11 cellular contexts compared by ENCODE assay signal in genomic region chr2:85924522-85924921, GRCh38. TPM values are rescaled to one million over a fixed set of nuclear protein-coding genes. Genes with fewer than 3 reads are reported as not detected.
DNase-seq lines count a peak whose midpoint lies in the region; ATAC-seq and TF ChIP-seq lines count a peak whose summit lies in the region.
"Had no signal": no experiment of that assay in that cellular context is flagged by ENCODE, and none has a peak within 500 bp of the region (broad histone marks: within the 10 kb centered on the region; RNA-seq: fewer than 3 reads in every experiment).

No MANE protein-coding gene starts in this region.

- peaks cover under 1% of the 10 kb centered on the region for H3K36me3 Mint-ChIP-seq in activated CD8-positive, alpha-beta T cell treated with anti-CD3 and anti-CD28 coated beads, Interleukin-2, amount 10 ng/mL, durations not matched to agents 7 days and 5 days (ENCODE audit: low read depth)
- no peaks in the 10 kb centered on the region for H3K36me3 Mint-ChIP-seq in activated CD8-positive, alpha-beta T cell treated with anti-CD3 and anti-CD28 coated beads for 36 hours (ENCODE audit: low read depth)

- TF ChIP-seq CTCF in activated CD8-positive, alpha-beta T cell treated with anti-CD3 and anti-CD28 coated beads for 36 hours (IDR thresholded peaks at IDR 0.05): no peak

- H3K27ac ChIP-seq in aorta (ENCODE audit: low read depth in 1 of 2, low read length in 2 of 2): no peak overlapping the region
- H3K27ac ChIP-seq: HL-60 had no signal

- peaks cover 5% of the 10 kb centered on the region for H3K27me3 Mint-ChIP-seq in activated CD8-positive, alpha-beta T cell treated with anti-CD3 and anti-CD28 coated beads, Interleukin-2, amount 10 ng/mL, durations not matched to agents 7 days and 5 days (ENCODE audit: low read depth)
- H3K27me3 Mint-ChIP-seq in activated CD8-positive, alpha-beta T cell treated with anti-CD3 and anti-CD28 coated beads for 36 hours: no peaks in the 10 kb centered on the region

- peak overlapping the region; percentile 15 for H3K27ac Mint-ChIP-seq in activated CD8-positive, alpha-beta T cell treated with anti-CD3 and anti-CD28 coated beads, Interleukin-2, amount 10 ng/mL, durations not matched to agents 7 days and 5 days
- H3K27ac Mint-ChIP-seq in activated CD8-positive, alpha-beta T cell treated with anti-CD3 and anti-CD28 coated beads for 36 hours: no peak overlapping the region

- ATAC-seq in activated CD8-positive, alpha-beta T cell treated with anti-CD3 and anti-CD28 coated beads, Interleukin-2, amount 10 ng/mL, durations not matched to agents 7 days and 5 days: no peak
- no peak for ATAC-seq in activated CD8-positive, alpha-beta T cell treated with anti-CD3 and anti-CD28 coated beads for 36 hours
- ATAC-seq in aorta (ENCODE audit: low FRiP score): peak; percentile 72
- no peak for ATAC-seq in HG02571 (IDR thresholded peaks at IDR 0.05; ENCODE audit: unreplicated experiment)

- no peaks in the 10 kb centered on the region for H3K9me3 Mint-ChIP-seq in activated CD8-positive, alpha-beta T cell treated with anti-CD3 and anti-CD28 coated beads, Interleukin-2, amount 10 ng/mL, durations not matched to agents 7 days and 5 days (ENCODE audit: insufficient read depth)
- no peaks in the 10 kb centered on the region for H3K9me3 Mint-ChIP-seq in activated CD8-positive, alpha-beta T cell treated with anti-CD3 and anti-CD28 coated beads for 36 hours

- CTCF ChIA-PET in activated CD8-positive, alpha-beta T cell treated with anti-CD3 and anti-CD28 coated beads, Interleukin-2, amount 10 ng/mL, durations not matched to agents 7 days and 5 days (lab: Charles Lee): interaction anchor here (1.3 kb wide), 1 partner anchor 112 kb away, joined by 3 read pairs; no protein-coding TSS in a partner anchor
- CTCF ChIA-PET in activated CD8-positive, alpha-beta T cell treated with anti-CD3 and anti-CD28 coated beads for 36 hours (lab: Charles Lee): no interaction called here

- H3K36me3 ChIP-seq in aorta (ENCODE audit: control insufficient read depth in 1 of 2, insufficient read depth in 2 of 2, low read length in 1 of 2): no peaks in the 10 kb centered on the region

- intact Hi-C loops in activated CD8-positive, alpha-beta T cell treated with anti-CD3 and anti-CD28 coated beads for 36 hours (cut with micrococcal nuclease): no loop called here
- intact Hi-C loops in aorta (cut with DNase I): no loop called here

- peaks cover 32% of the 10 kb centered on the region for H3K4me1 Mint-ChIP-seq in activated CD8-positive, alpha-beta T cell treated with anti-CD3 and anti-CD28 coated beads, Interleukin-2, amount 10 ng/mL, durations not matched to agents 7 days and 5 days (ENCODE audit: low read depth)
- peaks cover 14% of the 10 kb centered on the region for H3K4me1 Mint-ChIP-seq in activated CD8-positive, alpha-beta T cell treated with anti-CD3 and anti-CD28 coated beads for 36 hours (ENCODE audit: low read depth)

- H3K27me3 ChIP-seq in aorta (ENCODE audit: control insufficient read depth in 1 of 2, insufficient read depth in 2 of 2, low read length in 1 of 2): no peaks in the 10 kb centered on the region

- peak; percentile 26 for DNase-seq in activated CD8-positive, alpha-beta T cell treated with anti-CD3 and anti-CD28 coated beads, Interleukin-2, amount 10 ng/mL, durations not matched to agents 7 days and 5 days
- no peak for DNase-seq in activated CD8-positive, alpha-beta T cell treated with anti-CD3 and anti-CD28 coated beads for 36 hours
- peak; percentile 51 for DNase-seq in dedifferentiated amniotic fluid mesenchymal stem cell (ENCODE audit: extremely low spot score)
- DNase-seq in medulla oblongata (ENCODE audit: extremely low spot score): peak; percentile 89
- no peak for DNase-seq in aorta
- no peak for DNase-seq in DMS114 treated with DMSO at 0.1 percent for 48 hours (lab: John Stamatoyannopoulos, UW; ENCODE audit: unreplicated experiment)
- DNase-seq in SK-N-DZ (ENCODE audit: low spot score): no peak
- DNase-seq: activated effector memory CD4-positive, alpha-beta T cell treated with anti-CD3 and anti-CD28 coated beads, Interleukin-2, amount 50 U/mL, for 16 hours had no signal

- no peaks in the 10 kb centered on the region for H3K4me1 ChIP-seq in aorta (ENCODE audit: control insufficient read depth in 1 of 2, insufficient read depth in 2 of 2, low read length in 2 of 2)

- no peak overlapping the region for H3K4me3 Mint-ChIP-seq in activated CD8-positive, alpha-beta T cell treated with anti-CD3 and anti-CD28 coated beads, Interleukin-2, amount 10 ng/mL, durations not matched to agents 7 days and 5 days
- no peak overlapping the region for H3K4me3 Mint-ChIP-seq in activated CD8-positive, alpha-beta T cell treated with anti-CD3 and anti-CD28 coated beads for 36 hours

- 32 to 33% methylated on average over 4 of the region's 4 CpGs for WGBS in aorta, 2 donors

- no peak overlapping the region for H3K4me3 ChIP-seq in aorta (ENCODE audit: low read length in 2 of 2)
- H3K4me3 ChIP-seq: lung had no signal

- H3K9me3 ChIP-seq in aorta (ENCODE audit: control insufficient read depth, low read length): no peaks in the 10 kb centered on the region

- POLR2A ChIA-PET in activated CD8-positive, alpha-beta T cell treated with anti-CD3 and anti-CD28 coated beads, Interleukin-2, amount 10 ng/mL, durations not matched to agents 7 days and 5 days (lab: Charles Lee): no interaction called here
- POLR2A ChIA-PET in activated CD8-positive, alpha-beta T cell treated with anti-CD3 and anti-CD28 coated beads for 36 hours (lab: Charles Lee): no interaction called here

RNA-seq across cellular contexts. Expression of gene ST3GAL5, which starts 35.7 kb away (rescaled TPM):
- total RNA-seq in activated CD8-positive, alpha-beta T cell treated with anti-CD3 and anti-CD28 coated beads, Interleukin-2, amount 10 ng/mL, durations not matched to agents 7 days and 5 days: 10 to 100 TPM; 43.4 to 46.7 TPM
- total RNA-seq in activated CD8-positive, alpha-beta T cell treated with anti-CD3 and anti-CD28 coated beads for 36 hours: 10 to 100 TPM; 21.1 to 21.5 TPM
- total RNA-seq in aorta: 10 to 100 TPM; 15.7 to 29.8 TPM
- 10 to 100 TPM in 1 of 2 donors, 1 to 10 TPM in 1; 3.3 to 15.8 TPM for polyA plus RNA-seq in aorta
- polyA plus RNA-seq in SK-N-DZ (2014; cell fraction: cytosol; rRNA removed): 8.6 and 10.6 TPM in 2 replicates
- polyA plus RNA-seq in SK-N-DZ (2014; cell fraction: nucleus; rRNA removed): 4.1 and 8.4 TPM in 2 replicates

Comparison
In these comparisons a context has a peak if more than half of its experiments do, and no peak if none do; other contexts are left out.
1. DNase-seq: peak in activated CD8-positive, alpha-beta T cell treated with anti-CD3 and anti-CD28 coated beads, Interleukin-2, amount 10 ng/mL, durations not matched to agents 7 days and 5 days (single experiment), dedifferentiated amniotic fluid mesenchymal stem cell (single experiment) and medulla oblongata (single experiment); none in activated CD8-positive, alpha-beta T cell treated with anti-CD3 and anti-CD28 coated beads for 36 hours (single experiment), aorta (0 of 2), DMS114 treated with DMSO at 0.1 percent for 48 hours (single experiment) and SK-N-DZ (single experiment).